ENCODE assay signal across 8 cellular contexts in the genomic region with DNA sequence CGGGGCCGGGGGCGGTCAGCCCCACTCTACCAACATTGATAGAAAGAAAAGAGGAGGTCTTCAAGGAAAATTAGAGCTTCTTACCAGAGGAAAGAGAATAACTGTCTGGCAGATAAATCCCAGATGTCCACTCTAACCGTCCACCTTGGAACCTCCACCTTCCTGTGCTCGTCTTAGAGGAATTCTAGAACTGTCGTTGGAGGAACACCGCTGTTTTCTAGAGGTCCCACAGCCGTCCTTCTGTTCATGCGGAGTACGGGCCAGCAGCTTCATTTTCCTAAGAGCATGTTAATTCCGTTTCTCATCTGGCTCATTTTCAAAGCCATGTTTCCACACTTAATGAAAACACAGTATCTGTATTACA.
DNase-seq lines count a peak whose midpoint lies in the region; ATAC-seq and TF ChIP-seq lines count a peak whose summit lies in the region.

No MANE protein-coding gene starts in this region.

- ATAC-seq in left lobe of liver: peak; percentile 70
- no peak for ATAC-seq in activated T-cell treated with anti-CD3 and anti-CD28 coated beads, Interleukin-2, amount 50 U/mL, for 72 hours (replicated peaks in 1 of 2)
- ATAC-seq in HG02623 (IDR thresholded peaks at IDR 0.05; ENCODE audit: unreplicated experiment): no peak

- H3K36me3 Mint-ChIP-seq in activated T-cell treated with anti-CD3 and anti-CD28 coated beads, Interleukin-2, amount 50 U/mL, for 72 hours (ENCODE audit: insufficient read depth in 2 of 2): no peaks in the 10 kb centered on the region

- H3K4me1 ChIP-seq in colonic mucosa (no peaks in the 10 kb centered on the region), stomach smooth muscle (ENCODE audit: control insufficient read depth, insufficient read depth, low read length) (peaks cover 6% of the 10 kb centered on the region)

- no peak overlapping the region for H3K27ac Mint-ChIP-seq in activated T-cell treated with anti-CD3 and anti-CD28 coated beads, Interleukin-2, amount 50 U/mL, for 72 hours

- H3K4me3 ChIP-seq in HFF-Myc (replicated peaks; ENCODE audit: low read depth, low read length) (peak overlapping the region; percentile 35), colonic mucosa (peak overlapping the region; percentile 33), stomach smooth muscle (ENCODE audit: low read length in 2 of 2) (peak overlapping the region; percentile 69 to 79)

- peaks cover 35% of the 10 kb centered on the region for H3K27me3 Mint-ChIP-seq in activated T-cell treated with anti-CD3 and anti-CD28 coated beads, Interleukin-2, amount 50 U/mL, for 72 hours (ENCODE audit: low read depth)

- TF ChIP-seq CTCF in HFF-Myc (IDR thresholded peaks at IDR 0.05; ENCODE audit: low read depth, low read length, missing control alignments): no peak
- TF ChIP-seq CTCF in colonic mucosa (IDR thresholded peaks at IDR 0.05): no peak

- H3K27me3 ChIP-seq in colonic mucosa (no peaks in the 10 kb centered on the region), stomach smooth muscle (ENCODE audit: control insufficient read depth in 1 of 2, insufficient read depth in 2 of 2, low read length in 2 of 2) (peaks cover 0 to 7% of the 10 kb centered on the region in 2 donors)

- no peaks in the 10 kb centered on the region for H3K4me1 Mint-ChIP-seq in activated T-cell treated with anti-CD3 and anti-CD28 coated beads, Interleukin-2, amount 50 U/mL, for 72 hours (ENCODE audit: low read depth)

- H3K4me3 Mint-ChIP-seq in activated T-cell treated with anti-CD3 and anti-CD28 coated beads, Interleukin-2, amount 50 U/mL, for 72 hours: no peak overlapping the region

- H3K36me3 ChIP-seq in colonic mucosa: no peaks in the 10 kb centered on the region
- no peaks in the 10 kb centered on the region for H3K36me3 ChIP-seq in stomach smooth muscle (ENCODE audit: control insufficient read depth in 2 of 2, insufficient read depth in 2 of 2, low read length in 2 of 2)

- DNase-seq in HFF-Myc (ENCODE audit: extremely low read depth, low read depth): no peak
- no peak for DNase-seq in colonic mucosa
- no peak for DNase-seq in left lobe of liver (ENCODE audit: low spot score)
- DNase-seq in hepatic stellate cell (ENCODE audit: low spot score): no peak
- no peak for DNase-seq in SKM-1 treated with dmso at 0.1 percent for 144 hours (lab: John Stamatoyannopoulos, UW; ENCODE audit: unreplicated experiment)
- no peak for DNase-seq in activated T-cell treated with anti-CD3 and anti-CD28 coated beads, Interleukin-2, amount 50 U/mL, for 72 hours

- intact Hi-C loops in colonic mucosa (cut with DNase I): no loop called here

- no peaks in the 10 kb centered on the region for H3K9me3 ChIP-seq in colonic mucosa
- no peaks in the 10 kb centered on the region for H3K9me3 ChIP-seq in stomach smooth muscle (ENCODE audit: control insufficient read depth in 2 of 2, low read length in 2 of 2)

- H3K9ac ChIP-seq in colonic mucosa (ENCODE audit: low read depth in 2 of 2, low read length in 2 of 2) (no peak overlapping the region), stomach smooth muscle (ENCODE audit: low read length in 2 of 2) (peak overlapping the region in 1 of 2 donors; percentile 55)

- peaks cover 0 to 3% of the 10 kb centered on the region in 2 donors for H3K9me3 Mint-ChIP-seq in activated T-cell treated with anti-CD3 and anti-CD28 coated beads, Interleukin-2, amount 50 U/mL, for 72 hours

- no peak overlapping the region for H3K27ac ChIP-seq in colonic mucosa
- H3K27ac ChIP-seq in stomach smooth muscle (ENCODE audit: low read length): no peak overlapping the region
